ENCODE assay signal across 21 cellular contexts in the genomic region with DNA sequence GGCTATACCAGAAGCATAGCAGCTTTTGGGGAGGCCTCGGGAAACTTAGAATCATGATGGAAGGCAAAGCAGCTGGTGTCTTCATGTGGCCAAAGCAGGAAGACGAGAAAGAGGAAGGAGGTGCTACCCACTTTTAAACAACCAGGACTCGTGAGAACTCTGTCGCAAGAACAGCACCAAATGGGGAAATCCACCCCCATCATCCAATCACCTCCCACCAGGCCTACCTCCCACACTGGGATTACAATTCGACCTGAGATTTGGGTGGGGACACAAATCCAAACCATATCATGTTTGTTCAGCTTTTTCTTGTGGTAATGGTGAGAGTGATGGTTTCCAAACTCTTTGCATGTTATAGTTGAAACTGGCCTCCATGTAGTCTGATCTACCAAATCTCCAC. TPM values are rescaled to one million over a fixed set of nuclear protein-coding genes. Genes with fewer than 3 reads are reported as not detected.
"Had no signal": no experiment of that assay in that cellular context is flagged by ENCODE, and none has a peak within 500 bp of the region (broad histone marks: within the 10 kb centered on the region; RNA-seq: fewer than 3 reads in every experiment).

No MANE protein-coding gene starts in this region.

- H3K4me1 Mint-ChIP-seq: nephron progenitor cell had no signal

- ATAC-seq: psoas muscle, sciatic nerve had no signal

- H3K27ac Mint-ChIP-seq: nephron progenitor cell had no signal

- H3K4me3 Mint-ChIP-seq: nephron progenitor cell had no signal

- DNase-seq: activated CD4-positive, alpha-beta T cell treated with anti-CD3 and anti-CD28 coated beads, Interleukin-2, amount 50 U/mL, for 4 hours; activated CD4-positive, CD25-positive, alpha-beta regulatory T cell treated with anti-CD3 and anti-CD28 coated beads, Interleukin-2, amount 50 U/mL, for 72 hours; activated naive CD4-positive, alpha-beta T cell treated with anti-CD3 and anti-CD28 coated beads, Interleukin-2, amount 50 U/mL, for 16 hours; activated T-cell treated with anti-CD3 and anti-CD28 coated beads, Interleukin-2, amount 50 U/mL, for 1 hour; caudate nucleus; effector CD4-positive, alpha-beta T cell; foreskin melanocyte; head of caudate nucleus; left ventricle myocardium inferior; mesenchymal stem cell; nephron progenitor cell; psoas muscle; spleen; stimulated activated CD4-positive, alpha-beta T cell treated with anti-CD3 and anti-CD28 coated beads, Interleukin-1b, Interleukin-23, amount 100 ng/mL, for 48 hours; stimulated activated naive CD4-positive, alpha-beta T cell; substantia nigra; transverse colon had no signal

RNA-seq across cellular contexts. Expression of a gene that starts 32.5 kb away (rescaled TPM):
- polyA plus RNA-seq: adrenal gland, endothelial cell of umbilical vein, keratinocyte, psoas muscle, spleen had no signal
